In the genomic region with DNA sequence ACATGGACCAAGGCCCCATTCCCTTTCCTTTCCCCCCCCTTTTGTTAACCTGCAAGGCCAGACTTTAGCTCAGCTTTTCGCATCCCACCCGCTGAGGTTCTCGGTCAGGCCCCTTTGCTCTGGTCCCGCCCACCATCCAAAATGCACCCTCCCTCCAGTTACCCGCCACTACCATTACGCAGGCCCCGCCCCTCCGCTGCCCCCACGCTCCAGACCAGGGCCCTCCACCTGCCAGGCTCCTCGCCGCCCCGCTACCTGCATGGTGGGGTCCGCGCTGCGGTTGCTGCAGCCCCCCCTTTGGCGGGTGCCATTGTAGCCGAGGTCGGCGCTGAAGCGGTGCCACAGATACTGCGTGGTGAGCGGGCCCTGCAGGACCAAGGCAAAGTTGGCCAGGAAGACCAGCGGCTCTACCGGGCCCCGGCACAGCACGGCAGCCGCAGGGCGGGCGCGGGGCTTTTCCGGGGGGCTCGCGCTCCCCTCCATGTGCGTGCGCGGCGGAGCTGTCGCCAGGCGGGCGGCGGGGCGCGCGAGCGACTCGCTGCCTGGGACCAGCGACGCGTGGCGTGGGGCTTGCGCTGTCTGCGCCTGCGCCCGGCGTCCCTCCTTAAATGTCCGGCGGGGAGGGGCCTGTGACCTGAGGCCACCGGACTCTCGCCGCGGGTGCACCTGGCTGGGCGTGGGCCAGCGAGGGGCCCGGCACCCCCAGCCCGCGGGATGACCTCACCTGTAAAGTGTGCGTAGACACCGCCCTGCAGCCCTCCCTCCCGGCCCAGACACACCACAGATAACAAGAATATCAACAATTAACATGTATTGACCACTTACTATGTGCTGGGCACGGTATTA, we compare ENCODE assay signal across 8 cellular contexts. TPM values are rescaled to one million over a fixed set of nuclear protein-coding genes. Genes with fewer than 3 reads are reported as not detected.
A peak's percentile ranks its signal among the peaks of the same experiment; 100 is the strongest.
DNase-seq lines count a peak whose midpoint lies in the region; ATAC-seq, FAIRE-seq and TF ChIP-seq lines count a peak whose summit lies in the region.

A gene (minus strand): TSS at position 581 of the 846 bp plus-strand sequence. CDS start 98 bp downstream, at position 483.

- TF ChIP-seq CTCF in gastroesophageal sphincter (IDR thresholded peaks at IDR 0.05), result no peak
- no peak for TF ChIP-seq CTCF in tibial artery (IDR thresholded peaks at IDR 0.05)

- peak within 1 kb of the TSS in 3 of 4 donors; percentile 55 to 70 (median 63) for H3K27ac ChIP-seq in gastroesophageal sphincter
- H3K27ac ChIP-seq in neuronal stem cell (replicated peaks; ENCODE audit: low read length), result no peak within 1 kb of the TSS
- peak within 1 kb of the TSS; percentile 59 to 60 for H3K27ac ChIP-seq in tibial artery

- intact Hi-C loops in tibial artery (cut with DNase I; ENCODE audit: low total_unique reads), result no loop called here

- peak within 1 kb of the TSS; percentile 60 for H2BK15ac ChIP-seq in neuronal stem cell (ENCODE audit: low read length)

- 0% methylated on average over 4 of the region's 70 CpGs; no CpG with 5 or more reads in 1 of the 2 donors for WGBS in gastroesophageal sphincter (ENCODE audit: low coverage in 1 of 2), 2 donors
- no CpG with 5 or more reads among the region's 70 CpGs for WGBS in neuronal stem cell (ENCODE audit: extremely low coverage in 2 of 2, insufficient read length in 2 of 2, insufficient replicate concordance in 1 of 2), 2 donors

- no peak within 1 kb of the TSS for H2BK12ac ChIP-seq in neuronal stem cell (ENCODE audit: low read length)

- ATAC-seq in HG03095 (IDR thresholded peaks at IDR 0.05; ENCODE audit: unreplicated experiment), result peak; percentile 68
- peak; percentile 81 for ATAC-seq in gastroesophageal sphincter

- DNase-seq in GM12892 (ENCODE audit: insufficient read length) (peak; percentile 71), NCI-H82 treated with DMSO at 0.1 percent for 48 hours (lab: John Stamatoyannopoulos, UW; ENCODE audit: unreplicated experiment) (peak; percentile 53), neuronal stem cell (ENCODE audit: low spot score) (no peak), tibial artery (peak; percentile 55 to 82), NK-92 (lab: John Stamatoyannopoulos, UW; ENCODE audit: unreplicated experiment) (no peak)
- DNase-seq in activated T-helper 9 cell treated with anti-CD3 and anti-CD28 coated beads, Interleukin-2, amount 50 U/mL, for 16 hours (ENCODE audit: low read depth), result peak; percentile 15

- FAIRE-seq in GM12892 (lab: Jason Lieb, UNC), result peak; percentile 91

- peak within 1 kb of the TSS; percentile 93 for H3K18ac ChIP-seq in neuronal stem cell (ENCODE audit: low read length)

- H3K36me3 ChIP-seq in gastroesophageal sphincter (peaks cover 0 to 26% of the 10 kb centered on the region in 2 donors), neuronal stem cell (replicated peaks in 1 of 2; ENCODE audit: control insufficient read depth in 2 of 2, insufficient read depth in 2 of 2, low read length in 2 of 2) (no peaks in the 10 kb centered on the region), tibial artery (peaks cover 0 to 25% (median 11%) of the 10 kb centered on the region in 3 donors)

- H3K27me3 ChIP-seq in gastroesophageal sphincter (peaks cover 1% of the 10 kb centered on the region), neuronal stem cell (ENCODE audit: control insufficient read depth in 3 of 3, insufficient read depth in 3 of 3, low read depth in 1 of 3, low read length in 3 of 3) (peaks cover 0 to 19% (median 2%) of the 10 kb centered on the region in 3 experiments), tibial artery (no peaks in the 10 kb centered on the region)

- H3K4me3 ChIP-seq in gastroesophageal sphincter (peak within 1 kb of the TSS; percentile 62 to 89), neuronal stem cell (ENCODE audit: low read length in 2 of 2) (peak within 1 kb of the TSS; percentile 65 to 83), tibial artery (peak within 1 kb of the TSS; percentile 69 to 74)

- peak within 1 kb of the TSS; percentile 44 for H4K8ac ChIP-seq in neuronal stem cell (ENCODE audit: low read depth, low read length)

- TF ChIP-seq POLR2A in GM12892 (IDR thresholded peaks at IDR 0.05; ENCODE audit: low read depth, low read length) (peak; percentile 67), gastroesophageal sphincter (IDR thresholded peaks at IDR 0.05) (peak in 1 of 2 donors; percentile 16)

- H4K91ac ChIP-seq in neuronal stem cell (ENCODE audit: low read depth, low read length, poor library complexity), result no peak within 1 kb of the TSS

- H2AFZ ChIP-seq in neuronal stem cell (ENCODE audit: low read length), result peak within 1 kb of the TSS; percentile 99

- H2BK5ac ChIP-seq in neuronal stem cell (ENCODE audit: low read length), result no peak within 1 kb of the TSS

- H3K9me3 ChIP-seq in gastroesophageal sphincter (no peaks in the 10 kb centered on the region), neuronal stem cell (replicated peaks in 1 of 2; ENCODE audit: control insufficient read depth in 2 of 2, insufficient read depth in 1 of 2, low read depth in 1 of 2, low read length in 2 of 2) (no peaks in the 10 kb centered on the region), tibial artery (no peaks in the 10 kb centered on the region)

- no peaks in the 10 kb centered on the region for H3K79me1 ChIP-seq in neuronal stem cell (ENCODE audit: low read depth, low read length)

- peaks cover 3 to 24% (median 8%) of the 10 kb centered on the region in 3 donors for H3K4me1 ChIP-seq in gastroesophageal sphincter
- peaks cover 7 to 18% of the 10 kb centered on the region in 2 donors for H3K4me1 ChIP-seq in neuronal stem cell (ENCODE audit: control insufficient read depth in 2 of 2, insufficient read depth in 1 of 2, low read depth in 1 of 2, low read length in 2 of 2)
- H3K4me1 ChIP-seq in tibial artery, result peaks cover 0 to 23% (median 14%) of the 10 kb centered on the region in 4 donors

- H2BK120ac ChIP-seq in neuronal stem cell (ENCODE audit: low read depth, low read length), result no peak within 1 kb of the TSS

- H2AK5ac ChIP-seq in neuronal stem cell (ENCODE audit: low read depth, low read length), result no peak within 1 kb of the TSS

- peak within 1 kb of the TSS; percentile 91 for H3K9ac ChIP-seq in neuronal stem cell (ENCODE audit: low read depth, low read length, poor library complexity)

- no peak for TF ChIP-seq EP300 in gastroesophageal sphincter (IDR thresholded peaks at IDR 0.05)

- peak within 1 kb of the TSS; percentile 99 for H3K4me2 ChIP-seq in neuronal stem cell (ENCODE audit: insufficient read depth, low read length, poor library complexity, severe bottlenecking)

- no peak within 1 kb of the TSS for H3K4ac ChIP-seq in neuronal stem cell (ENCODE audit: low read length)

- peak within 1 kb of the TSS; percentile 77 for H3K23ac ChIP-seq in neuronal stem cell (ENCODE audit: low read depth, low read length, poor library complexity)

- H3K14ac ChIP-seq in neuronal stem cell (ENCODE audit: low read length), result no peak within 1 kb of the TSS

RNA-seq across cellular contexts. Expression of the gene that starts here (rescaled TPM):
- polyA plus RNA-seq in GM12892 (2012; ENCODE audit: missing spikeins), result 6.3 TPM
- total RNA-seq in gastroesophageal sphincter, result 1 to 10 TPM; 7.9 to 9.7 (median 8.4) TPM
- 1.8 TPM for polyA plus RNA-seq in neuronal stem cell (2013, experiment 1 of 2)
- polyA plus RNA-seq in neuronal stem cell (2013, experiment 2 of 2), result 2.3 TPM

Comparison
In these comparisons a context has a peak if more than half of its experiments do, and no peak if none do; other contexts are left out.
1. DNase-seq: peak in GM12892 (single experiment), NCI-H82 treated with DMSO at 0.1 percent for 48 hours (single experiment), activated T-helper 9 cell treated with anti-CD3 and anti-CD28 coated beads, Interleukin-2, amount 50 U/mL, for 16 hours (single experiment) and tibial artery (2 of 2); none in neuronal stem cell (single experiment) and NK-92 (single experiment).
2. Peak in every context shown above with its lines, with median percentiles within 50 percentile points of each other: H3K4me3 ChIP-seq.